1 cellular context compared by ENCODE assay signal in genomic region chr12:103986823-103987222, GRCh38.
TF ChIP-seq lines count a peak whose summit lies in the region.

No MANE protein-coding gene starts in this region.

TF ChIP-seq in SK-N-SH treated with all-trans-retinoic acid at 6 μM for 48 hours, 23 proteins besides CTCF, POLR2A, EP300 and RAD21 (continued from another document):
- TF ChIP-seq, protein P1, sequence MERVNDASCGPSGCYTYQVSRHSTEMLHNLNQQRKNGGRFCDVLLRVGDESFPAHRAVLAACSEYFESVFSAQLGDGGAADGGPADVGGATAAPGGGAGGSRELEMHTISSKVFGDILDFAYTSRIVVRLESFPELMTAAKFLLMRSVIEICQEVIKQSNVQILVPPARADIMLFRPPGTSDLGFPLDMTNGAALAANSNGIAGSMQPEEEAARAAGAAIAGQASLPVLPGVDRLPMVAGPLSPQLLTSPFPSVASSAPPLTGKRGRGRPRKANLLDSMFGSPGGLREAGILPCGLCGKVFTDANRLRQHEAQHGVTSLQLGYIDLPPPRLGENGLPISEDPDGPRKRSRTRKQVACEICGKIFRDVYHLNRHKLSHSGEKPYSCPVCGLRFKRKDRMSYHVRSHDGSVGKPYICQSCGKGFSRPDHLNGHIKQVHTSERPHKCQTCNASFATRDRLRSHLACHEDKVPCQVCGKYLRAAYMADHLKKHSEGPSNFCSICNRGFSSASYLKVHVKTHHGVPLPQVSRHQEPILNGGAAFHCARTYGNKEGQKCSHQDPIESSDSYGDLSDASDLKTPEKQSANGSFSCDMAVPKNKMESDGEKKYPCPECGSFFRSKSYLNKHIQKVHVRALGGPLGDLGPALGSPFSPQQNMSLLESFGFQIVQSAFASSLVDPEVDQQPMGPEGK (CRISPR knock-in tag; IDR thresholded peaks at IDR 0.05; ENCODE audit: borderline replicate concordance): no peak
- TF ChIP-seq CSRNP3 (CRISPR knock-in tag; IDR thresholded peaks at IDR 0.05) (no peak), ZFP3 (CRISPR knock-in tag; IDR thresholded peaks at IDR 0.05) (no peak), TOX (CRISPR knock-in tag; IDR thresholded peaks at IDR 0.05; ENCODE audit: borderline replicate concordance) (no peak), PPARA (CRISPR knock-in tag; IDR thresholded peaks at IDR 0.05; ENCODE audit: borderline replicate concordance) (no peak), ZNF70 (CRISPR knock-in tag; IDR thresholded peaks at IDR 0.05) (no peak), ESRRG (CRISPR knock-in tag; IDR thresholded peaks at IDR 0.05) (no peak)
